ENCODE assay signal across 22 cellular contexts in the genomic region with DNA sequence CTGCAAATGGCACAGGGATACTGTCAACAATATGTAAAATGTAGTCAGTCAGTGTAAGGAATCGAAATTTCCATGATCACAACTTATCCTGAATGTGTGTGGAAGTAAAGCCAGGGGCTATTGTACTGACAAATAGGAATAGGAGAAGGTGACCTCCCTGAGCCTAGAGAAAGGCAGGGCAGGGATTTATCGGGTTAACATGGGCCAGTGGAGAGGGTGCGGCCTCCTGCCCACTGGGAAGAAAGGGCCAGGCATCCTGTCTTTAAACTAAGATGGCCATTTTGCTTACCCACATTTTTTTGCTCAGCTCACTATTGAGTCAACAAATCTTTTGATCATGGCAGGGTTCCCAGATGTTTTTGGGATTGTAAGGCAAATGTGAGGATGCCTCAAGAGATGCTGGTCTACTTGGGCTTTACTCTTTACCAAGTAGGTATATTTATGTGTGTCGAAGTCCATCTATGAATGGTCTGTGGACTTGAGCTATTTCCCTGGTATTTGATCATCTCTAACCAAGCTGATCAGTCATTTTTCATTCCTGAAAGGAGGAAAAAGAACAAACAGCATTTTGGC.
A peak's percentile ranks its signal among the peaks of the same experiment; 100 is the strongest.
DNase-seq lines count a peak whose midpoint lies in the region; ATAC-seq and TF ChIP-seq lines count a peak whose summit lies in the region.
"Had no signal": no experiment of that assay in that cellular context is flagged by ENCODE, and none has a peak within 500 bp of the region (broad histone marks: within the 10 kb centered on the region; RNA-seq: fewer than 3 reads in every experiment).

No MANE protein-coding gene starts in this region.

- H3K36me3 Mint-ChIP-seq in neural progenitor cell = peaks cover 2% of the 10 kb centered on the region
- H3K36me3 Mint-ChIP-seq: activated naive CD8-positive, alpha-beta T cell; natural killer cell had no signal

- CTCF ChIA-PET in AG04450 (lab: Charles Lee) = no interaction called here

- H3K4me3 Mint-ChIP-seq in neural progenitor cell = no peak overlapping the region
- H3K4me3 Mint-ChIP-seq: activated naive CD8-positive, alpha-beta T cell; activated T-helper 1 cell treated with anti-CD3 and anti-CD28 coated beads, Interleukin-12 subunit alpha, Interleukin-12 subunit beta, Interleukin-2, Interleukin-4 antibody, amounts not matched to agents 30 ng/mL and 10 ng/mL and 1 ng/mL, durations not matched to agents 14 hours and 24 hours and 36 hours; mesothelial cell of epicardium; natural killer cell had no signal

- H3K4me2 ChIP-seq in neural progenitor cell = no peak overlapping the region
- H3K4me2 ChIP-seq: smooth muscle cell had no signal

- H3K9me3 Mint-ChIP-seq in neural progenitor cell = peaks cover 2% of the 10 kb centered on the region
- H3K9me3 Mint-ChIP-seq: activated T-helper 1 cell treated with anti-CD3 and anti-CD28 coated beads, Interleukin-12 subunit alpha, Interleukin-12 subunit beta, Interleukin-2, Interleukin-4 antibody, amounts not matched to agents 30 ng/mL and 10 ng/mL and 1 ng/mL, durations not matched to agents 14 hours and 24 hours and 36 hours; mesothelial cell of epicardium; natural killer cell had no signal

- H3K4me1 Mint-ChIP-seq in neural progenitor cell = peaks cover 40% of the 10 kb centered on the region
- H3K4me1 Mint-ChIP-seq: natural killer cell had no signal

- POLR2A ChIA-PET in AG04450 (lab: Yijun Ruan, JAX) = interaction anchor here (0.6 kb wide), 1 partner anchor 25 kb away, joined by 6 read pairs; no protein-coding TSS in a partner anchor

- H3K4me3 ChIP-seq in AG04450 (ENCODE audit: low read depth, low read length) = no peak overlapping the region
- H3K4me3 ChIP-seq in fibroblast of the aortic adventitia (ENCODE audit: low read depth, low read length) = no peak overlapping the region
- no peak overlapping the region for H3K4me3 ChIP-seq in neural progenitor cell
- H3K4me3 ChIP-seq: prostate gland, smooth muscle cell had no signal

- H3K27me3 ChIP-seq in AG04450 (ENCODE audit: control insufficient read depth, insufficient read depth, low read length) (no peaks in the 10 kb centered on the region), neural progenitor cell (no peaks in the 10 kb centered on the region)
- H3K27me3 ChIP-seq: brain microvascular endothelial cell had no signal

- H3K9me3 ChIP-seq in AG04450 (ENCODE audit: control insufficient read depth, insufficient read depth, low read length) (no peaks in the 10 kb centered on the region), neural progenitor cell (ENCODE audit: low read depth) (no peaks in the 10 kb centered on the region)
- H3K9me3 ChIP-seq: prostate gland had no signal

- H4K20me1 ChIP-seq in neural progenitor cell (ENCODE audit: low read depth) = peaks cover 32% of the 10 kb centered on the region

- intact Hi-C loops in head of caudate nucleus (cut with DNase I) = no loop called here

- H3K79me2 ChIP-seq in neural progenitor cell (ENCODE audit: low read depth) = peaks cover 45% of the 10 kb centered on the region

- H3K4me1 ChIP-seq in neural progenitor cell = peaks cover 35% of the 10 kb centered on the region

- H3K27ac Mint-ChIP-seq in neural progenitor cell = peak overlapping the region; percentile 31
- H3K27ac Mint-ChIP-seq: activated naive CD8-positive, alpha-beta T cell; activated T-helper 1 cell treated with anti-CD3 and anti-CD28 coated beads, Interleukin-12 subunit alpha, Interleukin-12 subunit beta, Interleukin-2, Interleukin-4 antibody, amounts not matched to agents 30 ng/mL and 10 ng/mL and 1 ng/mL, durations not matched to agents 14 hours and 24 hours and 36 hours; natural killer cell had no signal

- no peak for TF ChIP-seq CTCF in AG04450 (IDR thresholded peaks at IDR 0.05; ENCODE audit: low read depth, low read length)
- TF ChIP-seq CTCF in fibroblast of the aortic adventitia (IDR thresholded peaks at IDR 0.05; ENCODE audit: insufficient read depth, low read length) = no peak
- no peak for TF ChIP-seq CTCF in neural progenitor cell (IDR thresholded peaks at IDR 0.05)

- peaks cover 3% of the 10 kb centered on the region for H3K27me3 Mint-ChIP-seq in neural progenitor cell (ENCODE audit: insufficient read depth, low read depth)

- H3K36me3 ChIP-seq in neural progenitor cell = no peaks in the 10 kb centered on the region
- H3K36me3 ChIP-seq: brain microvascular endothelial cell, prostate gland had no signal

- no peak for DNase-seq in AG04450 (ENCODE audit: low read depth, low spot score)
- DNase-seq in NCI-H69 (lab: John Stamatoyannopoulos, UW) = peak; percentile 48
- peak; percentile 39 for DNase-seq in fibroblast of the aortic adventitia (ENCODE audit: low read depth)
- no peak for DNase-seq in neural progenitor cell (ENCODE audit: low spot score)
- no peak for DNase-seq in head of caudate nucleus
- no peak for DNase-seq in stimulated activated CD4-positive, alpha-beta T cell treated with anti-CD3 and anti-CD28 coated beads, Interleukin-2, amount 100 ng/mL, for 24 hours
- DNase-seq in activated T-cell treated with anti-CD3 and anti-CD28 coated beads for 4 hours = no peak
- DNase-seq: brain microvascular endothelial cell; C1 segment of cervical spinal cord; cortex of kidney; foreskin melanocyte; natural killer cell; NCI-H2171 treated with DMSO at 0.1 percent for 48 hours; Right ventricle myocardium superior; stimulated activated CD4-positive, alpha-beta T cell treated with anti-CD3 and anti-CD28 coated beads, Interleukin-4, amount 100 ng/mL, for 4 hours; SW 1271 had no signal

- peak overlapping the region; percentile 48 for H3K27ac ChIP-seq in AG04450 (ENCODE audit: low read depth, low read length)
- no peak overlapping the region for H3K27ac ChIP-seq in neural progenitor cell
- H3K27ac ChIP-seq: brain microvascular endothelial cell, prostate gland had no signal

- no peak for ATAC-seq in GM21526 (IDR thresholded peaks at IDR 0.05; ENCODE audit: low FRiP score, unreplicated experiment)
- ATAC-seq: natural killer cell had no signal

- peaks cover 7% of the 10 kb centered on the region for H3F3A ChIP-seq in neural progenitor cell (ENCODE audit: low read depth)

- no peak overlapping the region for H2AFZ ChIP-seq in neural progenitor cell (replicated peaks)

- no peak overlapping the region for H3K9ac ChIP-seq in neural progenitor cell

Comparison
In these comparisons a context has a peak if more than half of its experiments do, and no peak if none do; other contexts are left out.
1. DNase-seq: peak in NCI-H69 (single experiment) and fibroblast of the aortic adventitia (single experiment); none in AG04450 (single experiment), neural progenitor cell (single experiment), head of caudate nucleus (0 of 42), stimulated activated CD4-positive, alpha-beta T cell treated with anti-CD3 and anti-CD28 coated beads, Interleukin-2, amount 100 ng/mL, for 24 hours (0 of 2) and activated T-cell treated with anti-CD3 and anti-CD28 coated beads for 4 hours (single experiment).